8 cellular contexts compared by ENCODE assay signal in the genomic region with DNA sequence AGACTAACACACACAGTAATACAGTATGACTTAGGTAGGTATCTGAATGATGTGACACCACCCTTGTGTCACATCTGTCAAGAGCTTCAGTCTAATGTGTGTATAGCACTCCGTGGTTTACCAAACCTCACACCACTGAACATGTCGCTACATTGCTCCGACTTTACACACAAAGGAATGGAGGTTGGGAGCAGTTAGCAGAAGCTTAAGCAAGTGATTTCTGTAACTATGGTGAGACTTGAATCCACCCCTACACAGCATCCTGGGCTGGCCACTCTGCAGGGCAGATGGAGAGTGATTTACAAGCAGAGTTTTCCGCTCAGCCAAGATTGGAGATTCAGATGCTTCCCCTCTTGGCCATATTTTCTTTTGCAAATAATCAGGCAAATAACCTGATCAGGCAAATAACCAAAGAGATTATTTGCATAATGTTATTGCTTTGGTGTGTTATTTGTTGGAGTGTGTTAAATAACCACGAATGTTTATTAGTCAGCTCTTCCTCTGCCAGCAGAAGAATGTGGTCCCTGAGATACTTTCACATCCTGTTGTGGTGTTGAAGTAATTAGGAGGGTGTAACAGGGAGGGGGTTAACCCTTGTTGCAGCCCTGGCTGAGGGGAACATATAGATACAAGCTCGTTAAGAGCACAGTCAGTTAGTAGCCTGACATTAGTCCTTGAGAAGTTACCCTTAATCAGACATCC.
DNase-seq lines count a peak whose midpoint lies in the region; ATAC-seq and TF ChIP-seq lines count a peak whose summit lies in the region.

No MANE protein-coding gene starts in this region.

- no peak for TF ChIP-seq EP300 in esophagus muscularis mucosa (IDR thresholded peaks at IDR 0.05)

- intact Hi-C loops in esophagus squamous epithelium (cut with DNase I), result no loop called here
- intact Hi-C loops in esophagus muscularis mucosa (cut with DNase I), result no loop called here
- intact Hi-C loops in lower leg skin (cut with DNase I; ENCODE audit: low total_unique reads), result no loop called here

- H3K27ac ChIP-seq in esophagus squamous epithelium, result no peak overlapping the region
- no peak overlapping the region for H3K27ac ChIP-seq in esophagus muscularis mucosa (replicated peaks in 1 of 4)

- peaks cover 17% of the 10 kb centered on the region for H3K4me1 Mint-ChIP-seq in activated naive CD8-positive, alpha-beta T cell treated with anti-CD3 and anti-CD28 coated beads for 36 hours

- no peak overlapping the region for H3K4me3 Mint-ChIP-seq in activated naive CD8-positive, alpha-beta T cell treated with anti-CD3 and anti-CD28 coated beads for 36 hours

- no peak for TF ChIP-seq POLR2A in esophagus squamous epithelium (IDR thresholded peaks at IDR 0.05)
- no peak for TF ChIP-seq POLR2A in esophagus muscularis mucosa (IDR thresholded peaks at IDR 0.05; ENCODE audit: low read depth)
- no peak for TF ChIP-seq POLR2A in lower leg skin (IDR thresholded peaks at IDR 0.05)

- TF ChIP-seq CTCF in esophagus squamous epithelium (IDR thresholded peaks at IDR 0.05), result no peak
- no peak for TF ChIP-seq CTCF in esophagus muscularis mucosa (IDR thresholded peaks at IDR 0.05)
- TF ChIP-seq CTCF in lower leg skin (IDR thresholded peaks at IDR 0.05), result no peak

- peak; percentile 18 for DNase-seq in activated naive CD8-positive, alpha-beta T cell treated with anti-CD3 and anti-CD28 coated beads for 36 hours
- DNase-seq in esophagus squamous epithelium (lab: John Stamatoyannopoulos, UW) (no peak), midbrain (lab: John Stamatoyannopoulos, UW) (no peak), esophagus muscularis mucosa (ENCODE audit: extremely low spot score) (no peak), lower leg skin (ENCODE audit: low spot score in 2 of 2) (no peak)

- H3K27me3 ChIP-seq in esophagus squamous epithelium (no peaks in the 10 kb centered on the region), esophagus muscularis mucosa (no peaks in the 10 kb centered on the region)

- H3K4me3 ChIP-seq in esophagus squamous epithelium, result no peak overlapping the region
- no peak overlapping the region for H3K4me3 ChIP-seq in esophagus muscularis mucosa
- no peak overlapping the region for H3K4me3 ChIP-seq in lower leg skin (ENCODE audit: low read depth, poor library complexity, severe bottlenecking)

- ATAC-seq in GM18502 (IDR thresholded peaks at IDR 0.05; ENCODE audit: poor library complexity, unreplicated experiment), result peak; percentile 99
- peak; percentile 97 for ATAC-seq in GM21423 (IDR thresholded peaks at IDR 0.05; ENCODE audit: unreplicated experiment)
- ATAC-seq in HG03575 (IDR thresholded peaks at IDR 0.05; ENCODE audit: extremely low read depth, insufficient number of reproducible peaks, low FRiP score, unreplicated experiment), result peak; percentile 82

- H3K4me1 ChIP-seq in esophagus squamous epithelium (peaks cover 0 to 17% (median 4%) of the 10 kb centered on the region in 3 donors), esophagus muscularis mucosa (peaks cover 0 to 3% (median 3%) of the 10 kb centered on the region in 4 donors)

- peak overlapping the region; percentile 35 for H3K27ac Mint-ChIP-seq in activated naive CD8-positive, alpha-beta T cell treated with anti-CD3 and anti-CD28 coated beads for 36 hours

- H3K27me3 Mint-ChIP-seq in activated naive CD8-positive, alpha-beta T cell treated with anti-CD3 and anti-CD28 coated beads for 36 hours, result no peaks in the 10 kb centered on the region

- H3K9me3 ChIP-seq in esophagus squamous epithelium (no peaks in the 10 kb centered on the region), esophagus muscularis mucosa (no peaks in the 10 kb centered on the region)

- H3K9me3 Mint-ChIP-seq in activated naive CD8-positive, alpha-beta T cell treated with anti-CD3 and anti-CD28 coated beads for 36 hours, result peaks cover 8% of the 10 kb centered on the region

- 60 to 63% methylated on average over 6 of the region's 6 CpGs for WGBS in esophagus squamous epithelium, 2 donors
- 69% methylated on average over 6 of the region's 6 CpGs for WGBS in esophagus muscularis mucosa
- 39 to 48% methylated on average over 6 of the region's 6 CpGs for WGBS in lower leg skin, 2 donors

- peaks cover 7% of the 10 kb centered on the region for H3K36me3 Mint-ChIP-seq in activated naive CD8-positive, alpha-beta T cell treated with anti-CD3 and anti-CD28 coated beads for 36 hours

- H3K36me3 ChIP-seq in esophagus squamous epithelium (no peaks in the 10 kb centered on the region), esophagus muscularis mucosa (no peaks in the 10 kb centered on the region)
